In the genomic region with DNA sequence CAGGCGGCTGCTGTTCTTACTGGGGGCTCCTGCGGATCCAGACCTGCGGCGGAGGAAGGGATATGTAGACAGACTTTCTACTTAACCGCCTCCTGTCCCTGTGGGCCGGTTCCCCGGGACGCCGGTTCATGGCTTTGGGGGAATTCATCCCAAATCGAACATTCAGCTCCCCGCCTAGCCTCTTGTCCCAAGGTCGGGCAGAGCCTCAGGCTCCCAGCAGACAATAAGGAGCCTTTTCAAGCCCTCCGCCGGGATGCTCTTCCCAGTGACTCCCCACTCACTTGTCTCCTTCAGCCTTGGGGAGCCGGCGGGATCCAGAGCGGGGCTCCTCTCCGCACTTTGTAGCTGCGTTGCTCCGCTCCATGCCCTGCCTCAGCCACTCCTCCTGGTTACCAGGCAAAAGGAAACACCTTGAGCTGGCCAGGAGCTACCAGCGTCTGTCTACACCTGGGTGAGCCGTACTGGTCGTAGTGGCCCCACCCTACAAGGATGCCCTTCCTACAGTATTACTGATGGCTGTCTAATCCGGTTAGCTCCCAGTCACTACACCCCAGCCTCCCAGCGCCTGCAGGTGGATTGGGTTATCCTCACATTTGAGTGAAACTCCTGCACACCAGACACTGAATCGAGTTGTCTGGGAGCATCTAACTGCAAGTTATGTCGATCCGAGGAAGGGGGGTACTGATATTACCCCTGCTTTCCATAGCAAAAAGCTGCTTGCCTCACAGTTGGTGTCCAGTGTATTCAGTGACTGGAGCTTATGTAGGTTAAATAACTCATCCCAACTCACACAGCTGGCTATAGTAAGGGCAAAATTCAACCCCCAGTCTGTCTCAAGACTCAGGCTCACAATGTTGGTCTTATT, we compare ENCODE assay signal across 1 cellular context.
A peak's percentile ranks its signal among the peaks of the same experiment; 100 is the strongest.
TF ChIP-seq lines count a peak whose summit lies in the region.

A gene with protein sequence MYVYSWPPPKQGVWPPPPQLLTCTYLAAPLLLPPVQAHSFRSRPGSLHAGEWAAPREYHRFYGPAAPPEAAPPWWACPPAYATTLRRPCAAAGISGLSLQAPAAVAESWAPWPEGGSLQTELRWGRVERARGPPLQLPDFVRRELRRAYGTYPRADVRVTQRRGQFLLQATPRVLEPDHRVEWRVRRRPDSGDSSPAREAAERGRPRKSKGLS (minus strand): TSS at position 439 of the 865 bp plus-strand sequence. CDS start 450 bp downstream, outside the sequence.

TF ChIP-seq in K562, 482 proteins besides CTCF, POLR2A, EP300 and RAD21 (continued from another document):
- TF ChIP-seq HMGN3 (IDR thresholded peaks at IDR 0.05; ENCODE audit: borderline replicate concordance, extremely low read depth, insufficient read length, low read depth, low read length) (peak; percentile 4), SRSF1 (IDR thresholded peaks at IDR 0.05; ENCODE audit: low read depth, low read length) (no peak), CCNT2 (IDR thresholded peaks at IDR 0.05; ENCODE audit: borderline replicate concordance, extremely low read depth, insufficient read length, low read depth, low read length) (no peak), NR1H2 (CRISPR knock-in tag; IDR thresholded peaks at IDR 0.05) (no peak)
- TF ChIP-seq, protein P1, sequence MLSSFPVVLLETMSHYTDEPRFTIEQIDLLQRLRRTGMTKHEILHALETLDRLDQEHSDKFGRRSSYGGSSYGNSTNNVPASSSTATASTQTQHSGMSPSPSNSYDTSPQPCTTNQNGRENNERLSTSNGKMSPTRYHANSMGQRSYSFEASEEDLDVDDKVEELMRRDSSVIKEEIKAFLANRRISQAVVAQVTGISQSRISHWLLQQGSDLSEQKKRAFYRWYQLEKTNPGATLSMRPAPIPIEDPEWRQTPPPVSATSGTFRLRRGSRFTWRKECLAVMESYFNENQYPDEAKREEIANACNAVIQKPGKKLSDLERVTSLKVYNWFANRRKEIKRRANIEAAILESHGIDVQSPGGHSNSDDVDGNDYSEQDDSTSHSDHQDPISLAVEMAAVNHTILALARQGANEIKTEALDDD (IDR thresholded peaks at IDR 0.05) = 0 out of 2 replicates have a peak, but pooled peaks have one; percentile 39
